ENCODE assay signal across 18 cellular contexts in the genomic region with DNA sequence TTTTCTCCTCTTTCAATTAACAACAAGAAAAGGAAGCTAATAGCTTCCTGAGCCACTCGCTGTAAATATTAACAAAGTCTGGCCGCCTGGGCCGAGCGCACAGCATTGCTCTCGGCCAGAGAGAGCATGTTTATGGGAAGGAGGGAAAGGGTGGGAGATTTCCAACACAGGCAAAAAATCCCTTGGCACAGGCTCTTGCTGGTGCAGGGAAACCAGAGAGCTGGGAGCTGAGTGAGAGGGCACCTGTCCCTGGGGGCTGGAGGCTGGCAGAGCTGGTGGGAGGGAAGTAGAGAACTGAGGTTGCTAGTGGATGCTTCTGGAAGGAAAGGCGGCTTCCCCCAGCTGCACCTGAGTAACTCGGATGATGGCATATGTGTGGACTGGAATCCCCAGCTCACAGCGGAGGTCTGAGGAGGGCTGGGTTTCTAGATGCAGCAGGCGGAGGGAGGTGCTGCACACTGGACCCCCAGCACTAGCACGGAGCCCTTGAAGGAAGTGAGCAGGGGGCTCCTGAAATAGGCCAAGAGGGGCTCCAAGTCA. TPM values are rescaled to one million over a fixed set of nuclear protein-coding genes. Genes with fewer than 3 reads are reported as not detected.
DNase-seq lines count a peak whose midpoint lies in the region; ATAC-seq, FAIRE-seq and TF ChIP-seq lines count a peak whose summit lies in the region.
"Had no signal": no experiment of that assay in that cellular context is flagged by ENCODE, and none has a peak within 500 bp of the region (broad histone marks: within the 10 kb centered on the region; RNA-seq: fewer than 3 reads in every experiment).

No MANE protein-coding gene starts in this region.

- H3K9ac ChIP-seq in HCT116 (ENCODE audit: low read length) (0 out of 2 replicates have a peak overlapping the region, but pooled peaks have one; percentile 44), NT2/D1 (ENCODE audit: insufficient read length, low read depth) (peak overlapping the region; percentile 12), kidney (ENCODE audit: low read length in 2 of 2) (peak overlapping the region in 1 of 2 donors; percentile 58)
- H3K9ac ChIP-seq: SK-N-SH had no signal

- no peak for TF ChIP-seq CTCF in HCT116 (IDR thresholded peaks at IDR 0.05 in 2 of 3, conservative IDR thresholded peaks at IDR 0.05 in 1 of 3; ENCODE audit: borderline replicate concordance in 1 of 3, insufficient read depth in 1 of 3, low read depth in 2 of 3, low read length in 2 of 3)
- TF ChIP-seq CTCF in kidney (IDR thresholded peaks at IDR 0.05; ENCODE audit: borderline replicate concordance, extremely low read depth, insufficient read depth): no peak
- TF ChIP-seq CTCF in gastrocnemius medialis (IDR thresholded peaks at IDR 0.05 in 4 of 5, conservative IDR thresholded peaks at IDR 0.05 in 1 of 5): no peak
- no peak for TF ChIP-seq CTCF in suprapubic skin (IDR thresholded peaks at IDR 0.05)

- BruUV-seq in HCT116 (replicated peaks; lab: Mats Ljungman, UMichigan): no TSS peak

- H3K4me3 ChIP-seq in HCT116 (replicated peaks in 1 of 2; ENCODE audit: low read depth in 1 of 2, low read length in 2 of 2): no peak overlapping the region
- H3K4me3 ChIP-seq in NT2/D1 (ENCODE audit: insufficient read length, low read depth): no peak overlapping the region
- no peak overlapping the region for H3K4me3 ChIP-seq in kidney (ENCODE audit: low read length in 2 of 2)
- H3K4me3 ChIP-seq in gastrocnemius medialis: no peak overlapping the region
- no peak overlapping the region for H3K4me3 ChIP-seq in suprapubic skin
- H3K4me3 ChIP-seq: heart left ventricle, K562, thoracic aorta had no signal

- no peak for DNase-seq in HCT116 (ENCODE audit: low read depth, low spot score)
- no peak for DNase-seq in NT2/D1 (ENCODE audit: low read depth, low spot score)
- DNase-seq in kidney: no peak
- no peak for DNase-seq in gastrocnemius medialis
- no peak for DNase-seq in dedifferentiated amniotic fluid mesenchymal stem cell (ENCODE audit: extremely low spot score)
- DNase-seq in suprapubic skin (ENCODE audit: low spot score in 2 of 2): no peak
- no peak for DNase-seq in activated T-cell treated with anti-CD3 and anti-CD28 coated beads for 4 hours
- DNase-seq in KBM-7: no peak
- DNase-seq: AML-193; central memory CD4-positive, alpha-beta T cell; DMS 273 treated with DMSO at 0.1 percent for 48 hours; H9; heart left ventricle; left colon; SK-N-SH had no signal

- H3K4me1 ChIP-seq in HCT116 (ENCODE audit: control insufficient read depth in 1 of 2, insufficient read depth in 2 of 2, low read length in 2 of 2) (peaks cover 21 to 26% of the 10 kb centered on the region in 2 experiments), NT2/D1 (ENCODE audit: insufficient read depth, insufficient read length) (peaks cover 41% of the 10 kb centered on the region), kidney (ENCODE audit: control insufficient read depth in 1 of 2, insufficient read depth in 1 of 2, low read depth in 1 of 2, low read length in 2 of 2) (peaks cover 24 to 29% of the 10 kb centered on the region in 2 donors), gastrocnemius medialis (peaks cover 51 to 65% of the 10 kb centered on the region in 2 donors), suprapubic skin (peaks cover 6% of the 10 kb centered on the region)

- TF ChIP-seq EP300 in suprapubic skin (IDR thresholded peaks at IDR 0.05): no peak

- no peak for TF ChIP-seq POLR2A in HCT116 (IDR thresholded peaks at IDR 0.05; ENCODE audit: borderline replicate concordance, extremely low read depth, insufficient read depth, insufficient read length)
- TF ChIP-seq POLR2A in gastrocnemius medialis (IDR thresholded peaks at IDR 0.05): no peak
- no peak for TF ChIP-seq POLR2A in suprapubic skin (IDR thresholded peaks at IDR 0.05)

- H3K27me3 ChIP-seq in HCT116 (ENCODE audit: insufficient read depth, low read length) (no peaks in the 10 kb centered on the region), NT2/D1 (ENCODE audit: insufficient read depth, insufficient read length) (peaks cover 38% of the 10 kb centered on the region), gastrocnemius medialis (no peaks in the 10 kb centered on the region), suprapubic skin (no peaks in the 10 kb centered on the region)
- H3K27me3 ChIP-seq: heart left ventricle had no signal

- TF ChIP-seq RAD21 in HCT116 (IDR thresholded peaks at IDR 0.05; ENCODE audit: low read depth): no peak

- peak overlapping the region; percentile 66 for H3K4me2 ChIP-seq in HCT116 (ENCODE audit: low read length)

- H3K27ac ChIP-seq in HCT116 (ENCODE audit: low read depth, low read length) (no peak overlapping the region), kidney (ENCODE audit: low read depth in 2 of 2, low read length in 2 of 2) (peak overlapping the region; percentile 51 to 66), gastrocnemius medialis (peak overlapping the region; percentile 50 to 83 (median 76)), suprapubic skin (no peak overlapping the region)
- H3K27ac ChIP-seq: thoracic aorta had no signal

- H3K9me3 ChIP-seq in HCT116 (ENCODE audit: control insufficient read depth in 1 of 2, insufficient read depth in 1 of 2, low read depth in 1 of 2, low read length in 2 of 2) (no peaks in the 10 kb centered on the region), NT2/D1 (ENCODE audit: insufficient read depth, low read length) (no peaks in the 10 kb centered on the region), kidney (ENCODE audit: control insufficient read depth in 1 of 2, low read length in 2 of 2) (no peaks in the 10 kb centered on the region), gastrocnemius medialis (no peaks in the 10 kb centered on the region), suprapubic skin (no peaks in the 10 kb centered on the region)
- H3K9me3 ChIP-seq: heart left ventricle, SK-N-SH, thoracic aorta had no signal

- WGBS in suprapubic skin: 91% methylated on average over 10 of the region's 10 CpGs

- H3K79me2 ChIP-seq in HCT116 (ENCODE audit: insufficient read depth, low read length): no peaks in the 10 kb centered on the region

- CTCF ChIA-PET in HCT116 (lab: Charles Lee): no interaction called here

- no peak for FAIRE-seq in kidney (lab: Jason Lieb, UNC)
- FAIRE-seq: K562 had no signal

- POLR2A ChIA-PET in HCT116 (lab: Charles Lee): no interaction called here

- intact Hi-C loops in HCT116 (cut with micrococcal nuclease) (no loop called here), kidney (cut with DNase I) (no loop called here), gastrocnemius medialis (cut with DNase I; ENCODE audit: low total_unique reads) (no loop called here)

- ATAC-seq in HCT116: no peak
- ATAC-seq in gastrocnemius medialis: peak in 1 of 2 donors; percentile 6
- ATAC-seq: heart left ventricle, left colon, WTC11 had no signal

- no peak overlapping the region for H2AFZ ChIP-seq in HCT116 (ENCODE audit: low read depth, low read length, poor library complexity, severe bottlenecking)

- H3K36me3 ChIP-seq in HCT116 (ENCODE audit: control insufficient read depth in 1 of 2, insufficient read depth in 2 of 2, low read length in 2 of 2) (no peaks in the 10 kb centered on the region), NT2/D1 (ENCODE audit: insufficient read depth, insufficient read length, low read length) (no peaks in the 10 kb centered on the region), kidney (ENCODE audit: control insufficient read depth in 1 of 2, insufficient read depth in 2 of 2, low read length in 2 of 2) (no peaks in the 10 kb centered on the region), gastrocnemius medialis (no peaks in the 10 kb centered on the region), suprapubic skin (no peaks in the 10 kb centered on the region)
- H3K36me3 ChIP-seq: heart left ventricle, thoracic aorta had no signal

- no peaks in the 10 kb centered on the region for H3K9me2 ChIP-seq in HCT116 (ENCODE audit: insufficient read depth)
- H3K9me2 ChIP-seq: SK-N-SH had no signal

- in situ Hi-C loops in gastrocnemius medialis (cut with MboI; ENCODE audit: low sequenced_read_pairs in 4 of 4): no loop called here
- in situ Hi-C loops in KBM-7 (cut with MboI; ENCODE audit: low pct_unique_long_range_greater_than_20kb, low sequenced_read_pairs): no loop called here

- no peaks in the 10 kb centered on the region; the same call in 1 of the 2 replicates for H4K20me1 ChIP-seq in HCT116 (ENCODE audit: insufficient read depth)

- RAD21 ChIA-PET in HCT116 (lab: Charles Lee; ENCODE audit: low non-redundant PET in 1 of 2, low total read pairs in 2 of 2, uncharacterized antibody in 2 of 2, unreplicated experiment in 2 of 2): no interaction called here

TF ChIP-seq in HCT116, 20 proteins besides CTCF, POLR2A, EP300 and RAD21 (continues in another document):
- TF ChIP-seq EGR1 (IDR thresholded peaks at IDR 0.05; ENCODE audit: low read depth): no peak
- TF ChIP-seq, protein P1, sequence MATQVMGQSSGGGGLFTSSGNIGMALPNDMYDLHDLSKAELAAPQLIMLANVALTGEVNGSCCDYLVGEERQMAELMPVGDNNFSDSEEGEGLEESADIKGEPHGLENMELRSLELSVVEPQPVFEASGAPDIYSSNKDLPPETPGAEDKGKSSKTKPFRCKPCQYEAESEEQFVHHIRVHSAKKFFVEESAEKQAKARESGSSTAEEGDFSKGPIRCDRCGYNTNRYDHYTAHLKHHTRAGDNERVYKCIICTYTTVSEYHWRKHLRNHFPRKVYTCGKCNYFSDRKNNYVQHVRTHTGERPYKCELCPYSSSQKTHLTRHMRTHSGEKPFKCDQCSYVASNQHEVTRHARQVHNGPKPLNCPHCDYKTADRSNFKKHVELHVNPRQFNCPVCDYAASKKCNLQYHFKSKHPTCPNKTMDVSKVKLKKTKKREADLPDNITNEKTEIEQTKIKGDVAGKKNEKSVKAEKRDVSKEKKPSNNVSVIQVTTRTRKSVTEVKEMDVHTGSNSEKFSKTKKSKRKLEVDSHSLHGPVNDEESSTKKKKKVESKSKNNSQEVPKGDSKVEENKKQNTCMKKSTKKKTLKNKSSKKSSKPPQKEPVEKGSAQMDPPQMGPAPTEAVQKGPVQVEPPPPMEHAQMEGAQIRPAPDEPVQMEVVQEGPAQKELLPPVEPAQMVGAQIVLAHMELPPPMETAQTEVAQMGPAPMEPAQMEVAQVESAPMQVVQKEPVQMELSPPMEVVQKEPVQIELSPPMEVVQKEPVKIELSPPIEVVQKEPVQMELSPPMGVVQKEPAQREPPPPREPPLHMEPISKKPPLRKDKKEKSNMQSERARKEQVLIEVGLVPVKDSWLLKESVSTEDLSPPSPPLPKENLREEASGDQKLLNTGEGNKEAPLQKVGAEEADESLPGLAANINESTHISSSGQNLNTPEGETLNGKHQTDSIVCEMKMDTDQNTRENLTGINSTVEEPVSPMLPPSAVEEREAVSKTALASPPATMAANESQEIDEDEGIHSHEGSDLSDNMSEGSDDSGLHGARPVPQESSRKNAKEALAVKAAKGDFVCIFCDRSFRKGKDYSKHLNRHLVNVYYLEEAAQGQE (IDR thresholded peaks at IDR 0.05; ENCODE audit: low read depth): no peak
- TF ChIP-seq FOSL1 (IDR thresholded peaks at IDR 0.05; ENCODE audit: low read depth): no peak
- no peak for TF ChIP-seq ZFX (IDR thresholded peaks at IDR 0.05)
- TF ChIP-seq TCF7L2 (IDR thresholded peaks at IDR 0.05; ENCODE audit: borderline replicate concordance, extremely low read depth, insufficient read depth, insufficient read length): no peak

RNA-seq across cellular contexts. Expression of gene FLRT1, which starts 59.6 kb away (rescaled TPM):
- 0.15 TPM for total RNA-seq in HCT116 (2021; ENCODE audit: unreplicated experiment)
- polyA plus RNA-seq in HCT116 (2012): 0.75 and 0.91 TPM in 2 replicates
- 0.66 TPM for total RNA-seq in kidney
- 1.5 TPM for polyA plus RNA-seq in kidney (ENCODE audit: insufficient read depth, low read depth, low replicate concordance)
- total RNA-seq in gastrocnemius medialis: not detected
- total RNA-seq in suprapubic skin: not detected
- total RNA-seq: K562 had no signal
- polyA plus RNA-seq: K562 had no signal

Comparison
In these comparisons a context has a peak if more than half of its experiments do, and no peak if none do; other contexts are left out.
1. H3K27ac ChIP-seq: peak in kidney (2 of 2) and gastrocnemius medialis (4 of 4); none in HCT116 (single experiment) and suprapubic skin (single experiment).